ENCODE assay signal across 17 cellular contexts in the genomic region with DNA sequence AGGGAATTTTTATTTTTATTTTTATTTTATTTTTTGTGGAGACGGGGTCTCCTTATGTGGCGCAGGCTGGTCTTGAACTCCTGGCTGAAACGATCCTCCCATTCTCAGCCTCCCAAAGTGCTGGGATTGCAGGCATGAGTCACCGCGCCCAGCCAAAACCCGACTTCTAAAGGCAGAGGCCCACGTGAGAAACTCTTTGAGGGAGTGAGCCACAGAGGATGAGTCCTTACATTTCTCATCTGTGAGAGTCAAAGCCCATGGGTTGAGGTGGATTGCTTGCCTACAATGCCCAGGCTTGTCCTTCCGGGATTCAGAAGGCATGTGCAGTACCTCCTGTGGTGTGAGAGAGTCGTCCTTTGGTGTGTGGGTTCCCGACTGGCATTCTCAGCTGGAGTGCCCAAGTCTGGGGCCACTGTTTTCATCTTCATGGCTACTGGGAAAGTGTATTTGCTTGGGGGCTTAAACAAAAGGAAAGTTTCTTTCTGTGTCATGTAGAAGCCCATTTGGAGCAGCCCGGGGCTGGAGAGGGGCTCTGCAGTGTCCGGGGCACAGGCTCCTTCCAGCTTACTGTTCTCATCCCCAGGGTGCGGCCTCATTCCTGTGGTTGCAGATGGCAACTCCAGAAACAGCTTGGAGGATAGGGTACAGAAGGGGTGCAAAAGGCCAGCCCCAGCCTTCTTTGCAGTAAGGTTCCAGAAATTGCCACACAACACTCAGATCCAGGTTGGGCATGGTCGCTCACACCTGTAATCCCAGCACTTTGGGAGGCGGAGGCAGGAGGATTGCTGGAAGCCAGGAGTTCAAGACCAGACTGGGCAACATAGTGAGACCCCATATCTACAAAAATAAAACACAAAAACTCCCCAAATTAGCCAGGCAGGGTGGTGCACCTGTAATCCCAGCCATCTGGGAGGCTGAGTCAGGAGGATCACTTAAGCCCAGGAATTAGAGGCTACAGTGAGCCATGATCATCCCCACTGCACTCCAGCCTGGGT. TPM values are rescaled to one million over a fixed set of nuclear protein-coding genes. Genes with fewer than 3 reads are reported as not detected.
DNase-seq lines count a peak whose midpoint lies in the region; ATAC-seq and TF ChIP-seq lines count a peak whose summit lies in the region.
"Had no signal": no experiment of that assay in that cellular context is flagged by ENCODE, and none has a peak within 500 bp of the region (broad histone marks: within the 10 kb centered on the region; RNA-seq: fewer than 3 reads in every experiment).

No MANE protein-coding gene starts in this region.

- H3K27me3 ChIP-seq in GM23248 (replicated peaks; ENCODE audit: insufficient read depth): no peaks in the 10 kb centered on the region; the same call in 1 of the 2 replicates
- no peaks in the 10 kb centered on the region for H3K27me3 ChIP-seq in mammary epithelial cell (ENCODE audit: insufficient read depth, low read length)
- no peaks in the 10 kb centered on the region for H3K27me3 ChIP-seq in effector memory CD4-positive, alpha-beta T cell (replicated peaks; ENCODE audit: control insufficient read depth, insufficient read depth, low read length, poor library complexity, severe bottlenecking)
- H3K27me3 ChIP-seq: brain microvascular endothelial cell had no signal

- 67 to 71% methylated on average over 15 of the region's 15 CpGs for WGBS in GM23248 (ENCODE audit: low coverage in 1 of 2, low lambda C conversion rate in 2 of 2, missing lambda C conversion rate in 2 of 2), 2 experiments
- WGBS in mammary epithelial cell (ENCODE audit: low coverage, missing lambda C conversion rate): 51% methylated on average over 14 of the region's 15 CpGs

- dilution Hi-C loops in mammary epithelial cell (cut with HindIII; ENCODE audit: low sequenced_read_pairs): no loop called here

- in situ Hi-C loops in GM23248 (cut with MboI) (no loop called here), mammary epithelial cell (cut with MboI; ENCODE audit: low sequenced_read_pairs in 2 of 2) (no loop called here)

- H3K79me2 ChIP-seq in GM23248 (ENCODE audit: insufficient read depth) (no peaks in the 10 kb centered on the region), mammary epithelial cell (ENCODE audit: insufficient read depth, low read length) (no peaks in the 10 kb centered on the region)

- H3K4me3 ChIP-seq in GM23248: no peak overlapping the region
- H3K4me3 ChIP-seq in mammary epithelial cell (replicated peaks in 1 of 3; ENCODE audit: insufficient read depth in 1 of 3, low read depth in 2 of 3, low read length in 3 of 3): no peak overlapping the region
- H3K4me3 ChIP-seq in effector memory CD4-positive, alpha-beta T cell (ENCODE audit: insufficient read depth, low read depth, low read length, poor library complexity, severe bottlenecking): no peak overlapping the region
- H3K4me3 ChIP-seq: transverse colon had no signal

- no peak overlapping the region for H3K4me2 ChIP-seq in GM23248 (ENCODE audit: unreplicated experiment)
- H3K4me2 ChIP-seq in mammary epithelial cell (ENCODE audit: insufficient read depth, low read depth, low read length): peak overlapping the region; percentile 12

- no peaks in the 10 kb centered on the region for H3K9me2 ChIP-seq in GM23248 (ENCODE audit: insufficient read depth)

- intact Hi-C loops in mammary epithelial cell (cut with micrococcal nuclease): loop anchor here (1.0 to 2.0 kb wide), 2 partner anchors 47 to 363 kb away; partner anchors contain the start of genes MRPS15 and TRAPPC3

- H3K9ac ChIP-seq in GM23248: no peak overlapping the region
- H3K9ac ChIP-seq in mammary epithelial cell (ENCODE audit: insufficient read depth, low read length): peak overlapping the region; percentile 57

- no peaks in the 10 kb centered on the region for H4K20me1 ChIP-seq in GM23248 (ENCODE audit: insufficient read depth)
- H4K20me1 ChIP-seq in mammary epithelial cell (ENCODE audit: insufficient read depth, low read length): no peaks in the 10 kb centered on the region

- no peaks in the 10 kb centered on the region for H3K9me3 ChIP-seq in GM23248 (ENCODE audit: low read depth)
- H3K9me3 ChIP-seq in mammary epithelial cell (replicated peaks; ENCODE audit: insufficient read depth, low read length): no peaks in the 10 kb centered on the region
- H3K9me3 ChIP-seq in effector memory CD4-positive, alpha-beta T cell (ENCODE audit: control insufficient read depth, low read length): no peaks in the 10 kb centered on the region
- H3K9me3 ChIP-seq: transverse colon had no signal

- no peaks in the 10 kb centered on the region for H3F3A ChIP-seq in GM23248 (ENCODE audit: insufficient read depth)

- TSS peak; percentile 70 for BruUV-seq in mammary epithelial cell (replicated peaks; lab: Mats Ljungman, UMichigan)

- H3K27ac ChIP-seq in GM23248 (no peak overlapping the region), mammary epithelial cell (ENCODE audit: insufficient read depth, low read depth, low read length) (peak overlapping the region; percentile 81)
- H3K27ac ChIP-seq in effector memory CD4-positive, alpha-beta T cell (ENCODE audit: insufficient read depth, low read length, poor library complexity, severe bottlenecking): no peak overlapping the region
- H3K27ac ChIP-seq: brain microvascular endothelial cell, transverse colon had no signal

- CTCF ChIA-PET in mammary epithelial cell (lab: Charles Lee; ENCODE audit: low non-redundant PET): no interaction called here

- H3K36me3 ChIP-seq in GM23248 (ENCODE audit: low read depth): no peaks in the 10 kb centered on the region
- H3K36me3 ChIP-seq in mammary epithelial cell (ENCODE audit: insufficient read depth, low read length): no peaks in the 10 kb centered on the region
- no peaks in the 10 kb centered on the region for H3K36me3 ChIP-seq in effector memory CD4-positive, alpha-beta T cell (ENCODE audit: control insufficient read depth, insufficient read depth, low read length)
- H3K36me3 ChIP-seq: brain microvascular endothelial cell, transverse colon had no signal

- no peak for TF ChIP-seq CTCF in mammary epithelial cell (conservative IDR thresholded peaks at IDR 0.05 in 1 of 2, IDR thresholded peaks at IDR 0.05 in 1 of 2; ENCODE audit: extremely low read depth in 1 of 2, insufficient read depth in 1 of 2, low read depth in 1 of 2, low read length in 2 of 2)

- no peaks in the 10 kb centered on the region for H3K4me1 ChIP-seq in GM23248 (ENCODE audit: insufficient read depth)
- H3K4me1 ChIP-seq in mammary epithelial cell (ENCODE audit: insufficient read depth, low read length): peaks cover 22% of the 10 kb centered on the region
- no peaks in the 10 kb centered on the region for H3K4me1 ChIP-seq in effector memory CD4-positive, alpha-beta T cell (ENCODE audit: control insufficient read depth, insufficient read depth, low read length, poor library complexity, severe bottlenecking)
- H3K4me1 ChIP-seq: transverse colon had no signal

- no peak for ATAC-seq in GM18502 (IDR thresholded peaks at IDR 0.05; ENCODE audit: poor library complexity, unreplicated experiment)

- H2AFZ ChIP-seq in GM23248 (no peak overlapping the region), mammary epithelial cell (ENCODE audit: low read depth, low read length) (peak overlapping the region; percentile 57)

- DNase-seq in GM23248 (peak; percentile 58), LHCN-M2 (ENCODE audit: low read depth) (peak; percentile 60), mammary epithelial cell (peak; percentile 96), myocyte (ENCODE audit: low read depth) (peak; percentile 49), activated gamma-delta T cell treated with Interleukin-2 at 50 U/mL for 16 hours (no peak)
- no peak for DNase-seq in effector memory CD4-positive, alpha-beta T cell
- DNase-seq: activated CD4-positive, alpha-beta T cell treated with anti-CD3 and anti-CD28 coated beads, Interleukin-2, amount 10 ng/mL, durations not matched to agents 24 days and 14 days; brain microvascular endothelial cell; effector CD8-positive, alpha-beta T cell; NCI-H187; NCI-H526; retina; stimulated activated CD4-positive, alpha-beta T cell treated with anti-CD3 and anti-CD28 coated beads, Interleukin-15, amount 100 ng/mL, for 24 hours; stimulated activated naive CD4-positive, alpha-beta T cell; transverse colon had no signal

RNA-seq across cellular contexts. Expression of gene CSF3R, which starts 29.4 kb away (rescaled TPM):
- not detected in 2 replicates for total RNA-seq in GM23248 (2014; rRNA removed; shearing (Covaris generic))
- not detected in 2 replicates for polyA plus RNA-seq in GM23248 (2016; fragmentation: Nextera tagmentation; extraction: Ambion mirVana)
- not detected in 2 replicates for total RNA-seq in LHCN-M2 (2014; rRNA removed)
- not detected for polyA plus RNA-seq in LHCN-M2 (2012)
- not detected for total RNA-seq in mammary epithelial cell
- polyA plus RNA-seq in mammary epithelial cell: not detected
- polyA minus RNA-seq in mammary epithelial cell: not detected
- not detected in 2 replicates for total RNA-seq in myocyte
- polyA plus RNA-seq in myocyte (2012): not detected
- total RNA-seq: HT-29 had no signal

RNA-seq across cellular contexts. Expression of gene MRPS15, which starts 47.9 kb away (rescaled TPM):
- total RNA-seq in GM23248 (2014; rRNA removed; shearing (Covaris generic)): 37.9 and 53.7 TPM in 2 replicates
- polyA plus RNA-seq in GM23248 (2016; fragmentation: Nextera tagmentation; extraction: Ambion mirVana) (103 and 107 TPM in 2 replicates), mammary epithelial cell (95.3 TPM)
- total RNA-seq in LHCN-M2 (2014; rRNA removed) (78.9 and 80.3 TPM in 2 replicates), mammary epithelial cell (100 to 1,000 TPM in 1 of 2 donors, 10 to 100 TPM in 1; 63.3 to 106 TPM), myocyte (55.6 and 64.4 TPM in 2 replicates)
- polyA plus RNA-seq in LHCN-M2 (2012): 94.0 TPM
- polyA minus RNA-seq in mammary epithelial cell: 46.6 TPM
- 60.0 TPM for polyA plus RNA-seq in myocyte (2012)

Comparison
In these comparisons a context has a peak if more than half of its experiments do, and no peak if none do; other contexts are left out.
1. DNase-seq: peak in GM23248 (single experiment), LHCN-M2 (single experiment), mammary epithelial cell (single experiment) and myocyte (single experiment); none in activated gamma-delta T cell treated with Interleukin-2 at 50 U/mL for 16 hours (single experiment) and effector memory CD4-positive, alpha-beta T cell (0 of 3).